In the genomic region with DNA sequence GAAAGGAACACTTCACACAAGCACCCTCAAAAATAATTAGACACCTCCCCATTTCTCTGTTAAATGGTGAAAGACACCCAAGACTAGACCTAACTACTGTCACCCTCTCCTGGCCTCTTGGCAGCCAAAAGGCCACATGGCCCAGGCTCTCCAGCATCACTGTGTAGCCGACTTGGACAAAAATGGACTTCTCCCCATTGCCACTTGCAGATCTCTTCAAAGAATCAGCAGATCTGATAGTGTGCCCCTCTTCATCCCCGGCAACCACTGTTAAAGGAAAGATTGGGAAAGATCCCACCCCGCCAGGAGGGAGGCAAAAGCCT, we compare ENCODE assay signal across 3 cellular contexts.
TF ChIP-seq lines count a peak whose summit lies in the region.

No MANE protein-coding gene starts in this region.

TF ChIP-seq in IMR-90, 13 proteins besides CTCF, POLR2A, EP300 and RAD21:
- TF ChIP-seq CEBPB (IDR thresholded peaks at IDR 0.05; ENCODE audit: low read depth, low read length) (no peak), BHLHE40 (IDR thresholded peaks at IDR 0.05; ENCODE audit: low read depth, low read length) (no peak), SMC3 (IDR thresholded peaks at IDR 0.05; ENCODE audit: low read depth, low read length) (no peak), NFE2L2 (IDR thresholded peaks at IDR 0.05; ENCODE audit: low read depth, low read length) (no peak), ELK1 (IDR thresholded peaks at IDR 0.05; ENCODE audit: borderline replicate concordance, low read depth, low read length) (no peak), RFX5 (IDR thresholded peaks at IDR 0.05; ENCODE audit: low read depth, low read length) (no peak), RCOR1 (IDR thresholded peaks at IDR 0.05; ENCODE audit: insufficient replicate concordance, low read length) (no peak), MAFK (IDR thresholded peaks at IDR 0.05; ENCODE audit: low read depth, low read length) (no peak), MXI1 (IDR thresholded peaks at IDR 0.05; ENCODE audit: borderline replicate concordance, low read depth, low read length) (no peak), MAZ (IDR thresholded peaks at IDR 0.05; ENCODE audit: borderline replicate concordance, low read depth, low read length) (no peak), FOS (IDR thresholded peaks at IDR 0.05; ENCODE audit: low read depth, low read length) (no peak), CHD1 (IDR thresholded peaks at IDR 0.05; ENCODE audit: low read depth, low read length) (no peak)
- TF ChIP-seq, protein P1, sequence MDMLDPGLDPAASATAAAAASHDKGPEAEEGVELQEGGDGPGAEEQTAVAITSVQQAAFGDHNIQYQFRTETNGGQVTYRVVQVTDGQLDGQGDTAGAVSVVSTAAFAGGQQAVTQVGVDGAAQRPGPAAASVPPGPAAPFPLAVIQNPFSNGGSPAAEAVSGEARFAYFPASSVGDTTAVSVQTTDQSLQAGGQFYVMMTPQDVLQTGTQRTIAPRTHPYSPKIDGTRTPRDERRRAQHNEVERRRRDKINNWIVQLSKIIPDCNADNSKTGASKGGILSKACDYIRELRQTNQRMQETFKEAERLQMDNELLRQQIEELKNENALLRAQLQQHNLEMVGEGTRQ (IDR thresholded peaks at IDR 0.05; ENCODE audit: low read depth, low read length) = no peak

TF ChIP-seq in K562, 482 proteins besides CTCF, POLR2A, EP300 and RAD21:
- TF ChIP-seq FOXJ3 (CRISPR knock-in tag; IDR thresholded peaks at IDR 0.05) = no peak
- 0 out of 2 replicates have a peak, but pooled peaks have one; percentile 6 for TF ChIP-seq ZNF589 (CRISPR knock-in tag; IDR thresholded peaks at IDR 0.05; ENCODE audit: low read depth)
- peak; percentile 71; the same call in 1 of the 2 replicates for TF ChIP-seq NFRKB (IDR thresholded peaks at IDR 0.05; ENCODE audit: low read depth)
- no peak for TF ChIP-seq ID3 (CRISPR knock-in tag; IDR thresholded peaks at IDR 0.05)
- TF ChIP-seq ID3 (tag; IDR thresholded peaks at IDR 0.05) = 0 out of 2 replicates have a peak, but pooled peaks have one; percentile 15
- TF ChIP-seq, protein P2, sequence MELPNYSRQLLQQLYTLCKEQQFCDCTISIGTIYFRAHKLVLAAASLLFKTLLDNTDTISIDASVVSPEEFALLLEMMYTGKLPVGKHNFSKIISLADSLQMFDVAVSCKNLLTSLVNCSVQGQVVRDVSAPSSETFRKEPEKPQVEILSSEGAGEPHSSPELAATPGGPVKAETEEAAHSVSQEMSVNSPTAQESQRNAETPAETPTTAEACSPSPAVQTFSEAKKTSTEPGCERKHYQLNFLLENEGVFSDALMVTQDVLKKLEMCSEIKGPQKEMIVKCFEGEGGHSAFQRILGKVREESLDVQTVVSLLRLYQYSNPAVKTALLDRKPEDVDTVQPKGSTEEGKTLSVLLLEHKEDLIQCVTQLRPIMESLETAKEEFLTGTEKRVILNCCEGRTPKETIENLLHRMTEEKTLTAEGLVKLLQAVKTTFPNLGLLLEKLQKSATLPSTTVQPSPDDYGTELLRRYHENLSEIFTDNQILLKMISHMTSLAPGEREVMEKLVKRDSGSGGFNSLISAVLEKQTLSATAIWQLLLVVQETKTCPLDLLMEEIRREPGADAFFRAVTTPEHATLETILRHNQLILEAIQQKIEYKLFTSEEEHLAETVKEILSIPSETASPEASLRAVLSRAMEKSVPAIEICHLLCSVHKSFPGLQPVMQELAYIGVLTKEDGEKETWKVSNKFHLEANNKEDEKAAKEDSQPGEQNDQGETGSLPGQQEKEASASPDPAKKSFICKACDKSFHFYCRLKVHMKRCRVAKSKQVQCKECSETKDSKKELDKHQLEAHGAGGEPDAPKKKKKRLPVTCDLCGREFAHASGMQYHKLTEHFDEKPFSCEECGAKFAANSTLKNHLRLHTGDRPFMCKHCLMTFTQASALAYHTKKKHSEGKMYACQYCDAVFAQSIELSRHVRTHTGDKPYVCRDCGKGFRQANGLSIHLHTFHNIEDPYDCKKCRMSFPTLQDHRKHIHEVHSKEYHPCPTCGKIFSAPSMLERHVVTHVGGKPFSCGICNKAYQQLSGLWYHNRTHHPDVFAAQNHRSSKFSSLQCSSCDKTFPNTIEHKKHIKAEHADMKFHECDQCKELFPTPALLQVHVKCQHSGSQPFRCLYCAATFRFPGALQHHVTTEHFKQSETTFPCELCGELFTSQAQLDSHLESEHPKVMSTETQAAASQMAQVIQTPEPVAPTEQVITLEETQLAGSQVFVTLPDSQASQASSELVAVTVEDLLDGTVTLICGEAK (IDR thresholded peaks at IDR 0.05) = no peak
- TF ChIP-seq, protein P2 (CRISPR knock-in tag; IDR thresholded peaks at IDR 0.05) = no peak
- TF ChIP-seq, protein P3, sequence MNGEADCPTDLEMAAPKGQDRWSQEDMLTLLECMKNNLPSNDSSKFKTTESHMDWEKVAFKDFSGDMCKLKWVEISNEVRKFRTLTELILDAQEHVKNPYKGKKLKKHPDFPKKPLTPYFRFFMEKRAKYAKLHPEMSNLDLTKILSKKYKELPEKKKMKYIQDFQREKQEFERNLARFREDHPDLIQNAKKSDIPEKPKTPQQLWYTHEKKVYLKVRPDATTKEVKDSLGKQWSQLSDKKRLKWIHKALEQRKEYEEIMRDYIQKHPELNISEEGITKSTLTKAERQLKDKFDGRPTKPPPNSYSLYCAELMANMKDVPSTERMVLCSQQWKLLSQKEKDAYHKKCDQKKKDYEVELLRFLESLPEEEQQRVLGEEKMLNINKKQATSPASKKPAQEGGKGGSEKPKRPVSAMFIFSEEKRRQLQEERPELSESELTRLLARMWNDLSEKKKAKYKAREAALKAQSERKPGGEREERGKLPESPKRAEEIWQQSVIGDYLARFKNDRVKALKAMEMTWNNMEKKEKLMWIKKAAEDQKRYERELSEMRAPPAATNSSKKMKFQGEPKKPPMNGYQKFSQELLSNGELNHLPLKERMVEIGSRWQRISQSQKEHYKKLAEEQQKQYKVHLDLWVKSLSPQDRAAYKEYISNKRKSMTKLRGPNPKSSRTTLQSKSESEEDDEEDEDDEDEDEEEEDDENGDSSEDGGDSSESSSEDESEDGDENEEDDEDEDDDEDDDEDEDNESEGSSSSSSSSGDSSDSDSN (IDR thresholded peaks at IDR 0.05; ENCODE audit: borderline replicate concordance in 1 of 2, low read depth in 2 of 2, low read length in 2 of 2) = 0 out of 4 replicates have a peak, but pooled peaks of 1 of the 2 experiments have one; percentile 27

TF ChIP-seq in GM12891, 5 proteins besides CTCF, POLR2A, EP300 and RAD21:
- no peak for TF ChIP-seq SPI1 (IDR thresholded peaks at IDR 0.05; ENCODE audit: low read depth, low read length)
- no peak for TF ChIP-seq POU2F2 (IDR thresholded peaks at IDR 0.05; ENCODE audit: low read depth, low read length)
- no peak for TF ChIP-seq POLR2AphosphoS5 (IDR thresholded peaks at IDR 0.05; ENCODE audit: low read depth, low read length)
- TF ChIP-seq PAX5 (IDR thresholded peaks at IDR 0.05; ENCODE audit: insufficient read depth, low read length, severe bottlenecking) = no peak
- no peak for TF ChIP-seq TAF1 (IDR thresholded peaks at IDR 0.05; ENCODE audit: low read depth, low read length)
